Comparison of ENCODE assay signal across 14 cellular contexts in the genomic region with DNA sequence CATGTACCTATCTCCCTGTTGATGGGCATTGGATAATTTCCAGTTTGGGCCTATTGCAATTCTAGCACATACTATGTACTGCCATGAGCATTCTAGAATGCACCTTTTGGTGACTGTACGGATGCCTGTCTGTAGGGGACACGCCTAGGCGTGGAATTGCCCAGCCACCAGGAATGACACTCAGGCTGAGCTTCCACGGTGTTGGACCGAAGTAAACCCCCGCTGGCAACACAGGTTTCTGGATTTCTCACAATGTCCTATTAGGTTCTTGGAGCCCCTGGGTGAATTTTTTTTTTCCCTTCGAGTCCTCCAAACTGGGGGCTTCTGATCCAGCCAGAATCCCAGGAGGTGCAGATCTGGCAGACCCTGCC.
A peak's percentile ranks its signal among the peaks of the same experiment; 100 is the strongest.
DNase-seq lines count a peak whose midpoint lies in the region; ATAC-seq and TF ChIP-seq lines count a peak whose summit lies in the region.
"Had no signal": no experiment of that assay in that cellular context is flagged by ENCODE, and none has a peak within 500 bp of the region (broad histone marks: within the 10 kb centered on the region; RNA-seq: fewer than 3 reads in every experiment).

No MANE protein-coding gene starts in this region.

- peak overlapping the region; percentile 84 for H3K4me2 ChIP-seq in BLaER1

- no peak overlapping the region for H3K4me3 Mint-ChIP-seq in T-helper 17 cell
- H3K4me3 Mint-ChIP-seq: CD4-positive, CD25-positive, alpha-beta regulatory T cell; CD8-positive, alpha-beta memory T cell had no signal

- no peak overlapping the region for H3K9ac ChIP-seq in BLaER1
- H3K9ac ChIP-seq: GM23248 had no signal

- TF ChIP-seq POLR2A in spleen (IDR thresholded peaks at IDR 0.05): no peak

- peaks cover 84% of the 10 kb centered on the region for H3K4me1 ChIP-seq in BLaER1
- peaks cover 0 to 10% (median 0%) of the 10 kb centered on the region in 6 donors for H3K4me1 ChIP-seq in spleen
- H3K4me1 ChIP-seq: HAP-1 had no signal

- DNase-seq in T-helper 17 cell (no peak), mesenteric fat pad (ENCODE audit: low spot score) (peak; percentile 37), spleen (peak; percentile 42), cerebellar nuclear complex (lab: John Stamatoyannopoulos, UW) (no peak), activated T-cell treated with anti-CD3 and anti-CD28 coated beads for 4 hours (no peak)
- no peak for DNase-seq in stimulated activated CD4-positive, alpha-beta T cell treated with anti-CD3 and anti-CD28 coated beads, Interleukin-4, amount 100 ng/mL, for 1 hour
- DNase-seq: 8988T, C1 segment of cervical spinal cord, GM23248 had no signal

- no peak for TF ChIP-seq CTCF in spleen (IDR thresholded peaks at IDR 0.05 in 8 of 11, conservative IDR thresholded peaks at IDR 0.05 in 3 of 11)

- H3K36me3 ChIP-seq in BLaER1: no peaks in the 10 kb centered on the region
- no peaks in the 10 kb centered on the region for H3K36me3 ChIP-seq in spleen
- H3K36me3 ChIP-seq: HAP-1 had no signal

- peak overlapping the region; percentile 16 for H3K27ac Mint-ChIP-seq in T-helper 17 cell

- peaks cover 2% of the 10 kb centered on the region for H3K36me3 Mint-ChIP-seq in T-helper 17 cell (ENCODE audit: low read depth)
- H3K36me3 Mint-ChIP-seq: CD4-positive, CD25-positive, alpha-beta regulatory T cell; CD8-positive, alpha-beta memory T cell had no signal

- 87 to 93% (median 91%) methylated on average over 5 to 7 of the region's 7 CpGs for whole genome bisulfite sequencing in spleen, 5 donors

- ATAC-seq in T-helper 17 cell: no peak
- no peak for ATAC-seq in GM18861 (IDR thresholded peaks at IDR 0.05; ENCODE audit: unreplicated experiment)

- no peak overlapping the region; the same call in 1 of the 2 replicates for H3K27ac ChIP-seq in BLaER1
- no peak overlapping the region for H3K27ac ChIP-seq in spleen
- H3K27ac ChIP-seq: GM23248 had no signal

- H4K20me1 ChIP-seq in BLaER1: no peaks in the 10 kb centered on the region

- intact Hi-C loops in spleen (cut with DNase I; ENCODE audit: low total_unique reads): loop anchor here (10.0 kb wide), 1 partner anchor 479 kb away; no protein-coding TSS in a partner anchor

- H3K4me1 Mint-ChIP-seq in T-helper 17 cell: peaks cover 17% of the 10 kb centered on the region

- H3K9me3 ChIP-seq in BLaER1: no peaks in the 10 kb centered on the region
- no peaks in the 10 kb centered on the region for H3K9me3 ChIP-seq in T-helper 17 cell (ENCODE audit: control insufficient read depth, low read length, poor library complexity, severe bottlenecking)
- H3K9me3 ChIP-seq in spleen: no peaks in the 10 kb centered on the region
- H3K9me3 ChIP-seq: HAP-1 had no signal

- H3K27me3 Mint-ChIP-seq in T-helper 17 cell: peaks cover 78% of the 10 kb centered on the region

- H3K27me3 ChIP-seq in BLaER1 (no peaks in the 10 kb centered on the region), spleen (replicated peaks in 1 of 7) (peaks cover 0 to 75% (median 0%) of the 10 kb centered on the region in 7 donors)

- H3K4me3 ChIP-seq in BLaER1 (no peak overlapping the region), spleen (no peak overlapping the region)
- H3K4me3 ChIP-seq: GM23248, HAP-1 had no signal

Comparison
In these comparisons a context has a peak if more than half of its experiments do, and no peak if none do; other contexts are left out.
1. DNase-seq: peak in mesenteric fat pad (single experiment) and spleen (single experiment); none in T-helper 17 cell (0 of 3), cerebellar nuclear complex (0 of 2), activated T-cell treated with anti-CD3 and anti-CD28 coated beads for 4 hours (single experiment) and stimulated activated CD4-positive, alpha-beta T cell treated with anti-CD3 and anti-CD28 coated beads, Interleukin-4, amount 100 ng/mL, for 1 hour (single experiment).